1 cellular context compared by ENCODE assay signal in genomic region chr19:32539240-32539916, GRCh38.
A peak's percentile ranks its signal among the peaks of the same experiment; 100 is the strongest.
TF ChIP-seq lines count a peak whose summit lies in the region.

No MANE protein-coding gene starts in this region.

TF ChIP-seq in HepG2, 621 proteins besides CTCF, POLR2A, EP300 and RAD21 (continued from another document and continues in another):
- TF ChIP-seq RERE (CRISPR knock-in tag; IDR thresholded peaks at IDR 0.05; ENCODE audit: low read depth) (no peak), HMG20A (CRISPR knock-in tag; IDR thresholded peaks at IDR 0.05; ENCODE audit: borderline replicate concordance) (peak; percentile 48; the same call in 1 of the 2 replicates), ZNF781 (CRISPR knock-in tag; IDR thresholded peaks at IDR 0.05; ENCODE audit: borderline replicate concordance, not compliant biosample characterization) (no peak), ZNF350 (CRISPR knock-in tag; IDR thresholded peaks at IDR 0.05; ENCODE audit: borderline replicate concordance, low read depth) (peak; percentile 84), RCOR2 (CRISPR knock-in tag; IDR thresholded peaks at IDR 0.05) (no peak), ZBTB40 (IDR thresholded peaks at IDR 0.05) (no peak), ZBTB40 (CRISPR knock-in tag; IDR thresholded peaks at IDR 0.05) (peak; percentile 75), ZNF547 (CRISPR knock-in tag; IDR thresholded peaks at IDR 0.05) (peak; percentile 59; the same call in 1 of the 2 replicates), ZKSCAN8 (CRISPR knock-in tag; IDR thresholded peaks at IDR 0.05; ENCODE audit: borderline replicate concordance) (no peak), MAZ (IDR thresholded peaks at IDR 0.05; ENCODE audit: borderline replicate concordance, low read depth, low read length) (no peak), MAZ (CRISPR knock-in tag; IDR thresholded peaks at IDR 0.05; ENCODE audit: low read depth) (peak; percentile 39; the same call in 1 of the 2 replicates), AGO2 (optimal IDR thresholded peaks at IDR 0.05; ENCODE audit: low read depth, low read length) (no peak), FOXO1 (CRISPR knock-in tag; IDR thresholded peaks at IDR 0.05) (peak; percentile 81; the same call in 1 of the 2 replicates), SNAI1 (CRISPR knock-in tag; IDR thresholded peaks at IDR 0.05; ENCODE audit: borderline replicate concordance) (no peak), HIVEP1 (CRISPR knock-in tag; IDR thresholded peaks at IDR 0.05) (no peak), EZH2 (conservative IDR thresholded peaks at IDR 0.05; ENCODE audit: low read depth, low read length) (no peak), ZBTB10 (CRISPR knock-in tag; IDR thresholded peaks at IDR 0.05; ENCODE audit: borderline replicate concordance) (no peak), PHF21A (CRISPR knock-in tag; IDR thresholded peaks at IDR 0.05) (peak; percentile 84), ARNT2 (CRISPR knock-in tag; IDR thresholded peaks at IDR 0.05; ENCODE audit: low read depth) (0 out of 2 replicates have a peak, but pooled peaks have one; percentile 27), ZFP36L1 (CRISPR knock-in tag; IDR thresholded peaks at IDR 0.05) (peak; percentile 73), REST (IDR thresholded peaks at IDR 0.05; ENCODE audit: borderline replicate concordance in 1 of 2, low read depth in 1 of 2, low read length in 2 of 2) (peak; percentile 65 to 91), NFIC (IDR thresholded peaks at IDR 0.05; ENCODE audit: low read length) (peak; percentile 88; the same call in 1 of the 2 replicates), ZNF761 (CRISPR knock-in tag; conservative IDR thresholded peaks at IDR 0.05) (no peak), JUNB (CRISPR knock-in tag; IDR thresholded peaks at IDR 0.05; ENCODE audit: borderline replicate concordance) (no peak), TIGD3 (CRISPR knock-in tag; IDR thresholded peaks at IDR 0.05; ENCODE audit: borderline replicate concordance) (no peak), SALL2 (CRISPR knock-in tag; IDR thresholded peaks at IDR 0.05) (no peak), HNF1B (CRISPR knock-in tag; IDR thresholded peaks at IDR 0.05) (peak; percentile 84)
